8 cellular contexts compared by ENCODE assay signal in genomic region chr14:35404246-35404495, GRCh38. TPM values are rescaled to one million over a fixed set of nuclear protein-coding genes. Genes with fewer than 3 reads are reported as not detected.
DNase-seq lines count a peak whose midpoint lies in the region; ATAC-seq and TF ChIP-seq lines count a peak whose summit lies in the region.

No MANE protein-coding gene starts in this region.

- WGBS in transverse colon (ENCODE audit: low coverage in 1 of 2), 2 donors: 0% methylated on average over 2 of the region's 33 CpGs; no CpG with 5 or more reads in 1 of the 2 donors

- CTCF ChIA-PET in activated naive CD4-positive, alpha-beta T cell treated with anti-CD3 and anti-CD28 coated beads, Interleukin-2, amount 10 ng/mL, durations not matched to agents 7 days and 5 days (lab: Charles Lee): interaction anchor here (1.3 to 5.0 kb wide), 12 partner anchors 9 to 358 kb away, joined by 3 to 65 read pairs (median 8); partner anchors contain the start of genes FAM177A1 and PSMA6

- peak overlapping the region; percentile 95 for H3K27ac Mint-ChIP-seq in activated naive CD4-positive, alpha-beta T cell treated with anti-CD3 and anti-CD28 coated beads, Interleukin-2, amount 10 ng/mL, durations not matched to agents 7 days and 5 days
- peak overlapping the region; percentile 96 for H3K27ac Mint-ChIP-seq in activated naive CD8-positive, alpha-beta T cell

- peaks cover 16 to 41% of the 10 kb centered on the region in 2 donors for H3K36me3 ChIP-seq in left lung
- H3K36me3 ChIP-seq in transverse colon: peaks cover 0 to 37% (median 25%) of the 10 kb centered on the region in 4 donors

- in situ Hi-C loops in transverse colon (cut with MboI; ENCODE audit: low pct_ligation_motif_present in 1 of 4, low pct_unique_long_range_greater_than_20kb in 1 of 4, low sequenced_read_pairs in 3 of 4): loop anchor here in 3 of 4 donors (10.0 to 25.0 kb wide), 5 partner anchors 109 to 692 kb away; partner anchors contain the start of genes PSMA6 (in 2 of the 3), CFL2 (in 1 of the 3), PPP2R3C (in 1 of the 3) and PRORP (in 1 of the 3)

- TF ChIP-seq POLR2A in transverse colon (IDR thresholded peaks at IDR 0.05): no peak

- H3K9me3 ChIP-seq in left lung (no peaks in the 10 kb centered on the region), transverse colon (no peaks in the 10 kb centered on the region)

- H3K36me3 Mint-ChIP-seq in activated naive CD4-positive, alpha-beta T cell treated with anti-CD3 and anti-CD28 coated beads, Interleukin-2, amount 10 ng/mL, durations not matched to agents 7 days and 5 days: peaks cover 39% of the 10 kb centered on the region
- H3K36me3 Mint-ChIP-seq in activated naive CD8-positive, alpha-beta T cell: peaks cover 26% of the 10 kb centered on the region

- H3K27me3 ChIP-seq in left lung (no peaks in the 10 kb centered on the region), transverse colon (no peaks in the 10 kb centered on the region)

- intact Hi-C loops in left lung (cut with DNase I) (loop anchor here in 1 of 2 donors (5.0 to 10.0 kb wide), 2 partner anchors 67 to 189 kb away; no protein-coding TSS in a partner anchor), transverse colon (cut with DNase I; ENCODE audit: low total_unique reads) (loop anchor here (5.0 kb wide), 1 partner anchor 112 kb away; the partner anchor contains the start of gene PSMA6)

- TF ChIP-seq EP300 in transverse colon (IDR thresholded peaks at IDR 0.05; ENCODE audit: low read depth): no peak

- H3K27ac ChIP-seq in left lung (peak overlapping the region; percentile 99), transverse colon (peak overlapping the region; percentile 99 to 100 (median 100))

- ATAC-seq in left lung (no peak), HG02759 (IDR thresholded peaks at IDR 0.05; ENCODE audit: unreplicated experiment) (no peak), GM18870 (IDR thresholded peaks at IDR 0.05; ENCODE audit: unreplicated experiment) (no peak)

- H3K4me3 ChIP-seq in left lung (peak overlapping the region; percentile 89 to 100), transverse colon (peak overlapping the region; percentile 84 to 94 (median 92))

- TF ChIP-seq CTCF in left lung (IDR thresholded peaks at IDR 0.05) (no peak), transverse colon (IDR thresholded peaks at IDR 0.05) (no peak)

- peaks cover 56% of the 10 kb centered on the region for H3K4me1 Mint-ChIP-seq in activated naive CD4-positive, alpha-beta T cell treated with anti-CD3 and anti-CD28 coated beads, Interleukin-2, amount 10 ng/mL, durations not matched to agents 7 days and 5 days
- peaks cover 42% of the 10 kb centered on the region for H3K4me1 Mint-ChIP-seq in activated naive CD8-positive, alpha-beta T cell (ENCODE audit: low read depth)

- H3K27me3 Mint-ChIP-seq in activated naive CD4-positive, alpha-beta T cell treated with anti-CD3 and anti-CD28 coated beads, Interleukin-2, amount 10 ng/mL, durations not matched to agents 7 days and 5 days: peaks cover 4% of the 10 kb centered on the region
- H3K27me3 Mint-ChIP-seq in activated naive CD8-positive, alpha-beta T cell: no peaks in the 10 kb centered on the region

- DNase-seq in activated naive CD4-positive, alpha-beta T cell treated with anti-CD3 and anti-CD28 coated beads, Interleukin-2, amount 10 ng/mL, durations not matched to agents 7 days and 5 days: no peak
- no peak for DNase-seq in activated naive CD4-positive, alpha-beta T cell treated with anti-CD3 and anti-CD28 coated beads, Interleukin-2, amount 50 U/mL, for 16 hours
- DNase-seq in left lung (no peak), transverse colon (no peak), COLO829 (ENCODE audit: low spot score) (no peak)

- H3K4me1 ChIP-seq in left lung (peaks cover 35 to 52% of the 10 kb centered on the region in 2 donors), transverse colon (peaks cover 21 to 56% (median 47%) of the 10 kb centered on the region in 4 donors)

- no peaks in the 10 kb centered on the region for H3K9me3 Mint-ChIP-seq in activated naive CD4-positive, alpha-beta T cell treated with anti-CD3 and anti-CD28 coated beads, Interleukin-2, amount 10 ng/mL, durations not matched to agents 7 days and 5 days
- H3K9me3 Mint-ChIP-seq in activated naive CD8-positive, alpha-beta T cell (ENCODE audit: low read depth): no peaks in the 10 kb centered on the region

- H3K4me3 Mint-ChIP-seq in activated naive CD4-positive, alpha-beta T cell treated with anti-CD3 and anti-CD28 coated beads, Interleukin-2, amount 10 ng/mL, durations not matched to agents 7 days and 5 days: peak overlapping the region; percentile 89
- peak overlapping the region; percentile 92 for H3K4me3 Mint-ChIP-seq in activated naive CD8-positive, alpha-beta T cell

RNA-seq across cellular contexts. Expression of gene NFKBIA, which starts 0.4 kb away (rescaled TPM):
- 100 to 1,000 TPM; 133 to 348 TPM for total RNA-seq in left lung
- total RNA-seq in transverse colon: 1,000 to 10,000 TPM in 1 of 4 donors, 100 to 1,000 TPM in 3; 362 to 1,916 (median 456) TPM
